20 cellular contexts compared by ENCODE assay signal in genomic region chr17:56514264-56514663, GRCh38.
DNase-seq lines count a peak whose midpoint lies in the region; ATAC-seq, FAIRE-seq and TF ChIP-seq lines count a peak whose summit lies in the region.
"Had no signal": no experiment of that assay in that cellular context is flagged by ENCODE, and none has a peak within 500 bp of the region (broad histone marks: within the 10 kb centered on the region; RNA-seq: fewer than 3 reads in every experiment).

No MANE protein-coding gene starts in this region.

- H3K4me3 Mint-ChIP-seq in activated CD4-positive, alpha-beta memory T cell treated with anti-CD3 and anti-CD28 coated beads for 36 hours: no peak overlapping the region
- H3K4me3 Mint-ChIP-seq: B cell; CD4-positive, CD25-positive, alpha-beta regulatory T cell; CD8-positive, alpha-beta T cell had no signal

- no peaks in the 10 kb centered on the region for H3K9me1 ChIP-seq in IMR-90 (ENCODE audit: insufficient read depth, low read length)

- H2BK15ac ChIP-seq in IMR-90 (ENCODE audit: low read depth, low read length): no peak overlapping the region

- H2BK5ac ChIP-seq in IMR-90 (ENCODE audit: low read depth, low read length, poor library complexity, severe bottlenecking): no peak overlapping the region

- H3K36me3 Mint-ChIP-seq in activated CD4-positive, alpha-beta memory T cell treated with anti-CD3 and anti-CD28 coated beads for 36 hours: no peaks in the 10 kb centered on the region
- H3K36me3 Mint-ChIP-seq: CD4-positive, CD25-positive, alpha-beta regulatory T cell; CD8-positive, alpha-beta T cell had no signal

- in situ Hi-C loops in IMR-90 (cut with MboI; ENCODE audit: low sequenced_read_pairs): no loop called here

- H3K14ac ChIP-seq in IMR-90 (replicated peaks; ENCODE audit: low read depth, low read length): no peak overlapping the region

- no peak overlapping the region for H3K9ac ChIP-seq in IMR-90 (ENCODE audit: low read depth, low read length)
- H3K9ac ChIP-seq: BLaER1, GM23248 had no signal

- H3K56ac ChIP-seq in IMR-90 (ENCODE audit: extremely low read depth, insufficient read depth, low read length): no peak overlapping the region

- H3K27me3 Mint-ChIP-seq in activated CD4-positive, alpha-beta memory T cell treated with anti-CD3 and anti-CD28 coated beads for 36 hours: peaks cover 8% of the 10 kb centered on the region

- POLR2A ChIA-PET in A549 (lab: Yijun Ruan, JAX) (no interaction called here), IMR-90 (lab: Charles Lee; ENCODE audit: unreplicated experiment) (no interaction called here)
- POLR2A ChIA-PET in activated CD4-positive, alpha-beta memory T cell treated with anti-CD3 and anti-CD28 coated beads for 36 hours (lab: Charles Lee): no interaction called here

- H3K27ac Mint-ChIP-seq in activated CD4-positive, alpha-beta memory T cell treated with anti-CD3 and anti-CD28 coated beads for 36 hours: no peak overlapping the region
- H3K27ac Mint-ChIP-seq: B cell; CD4-positive, CD25-positive, alpha-beta regulatory T cell; CD8-positive, alpha-beta T cell had no signal

- no peak overlapping the region for H3K18ac ChIP-seq in IMR-90 (ENCODE audit: low read depth, low read length)

- no peak for ATAC-seq in A549
- no peak for ATAC-seq in IMR-90 (ENCODE audit: low read depth)
- no peak for ATAC-seq in sciatic nerve
- ATAC-seq: CD8-positive, alpha-beta T cell had no signal

- H3K23ac ChIP-seq in IMR-90 (ENCODE audit: low read depth, low read length): no peak overlapping the region

- H4K20me1 ChIP-seq in IMR-90 (ENCODE audit: insufficient read depth, low read length): no peaks in the 10 kb centered on the region
- H4K20me1 ChIP-seq: BLaER1 had no signal

- dilution Hi-C loops in IMR-90 (cut with HindIII; ENCODE audit: low sequenced_read_pairs, unreplicated experiment): no loop called here

- H3K4me2 ChIP-seq in A549: no peak overlapping the region
- no peak overlapping the region for H3K4me2 ChIP-seq in IMR-90 (ENCODE audit: low read depth, low read length)
- H3K4me2 ChIP-seq: BLaER1 had no signal

- H3K4me3 ChIP-seq in A549 (no peak overlapping the region), IMR-90 (ENCODE audit: insufficient read depth, low read depth, low read length) (no peak overlapping the region)
- H3K4me3 ChIP-seq: BLaER1, GM23248 had no signal

- TF ChIP-seq POLR2A in A549 (IDR thresholded peaks at IDR 0.05; ENCODE audit: low read length) (no peak), IMR-90 (IDR thresholded peaks at IDR 0.05; ENCODE audit: low read depth, low read length) (no peak)

- H2AK9ac ChIP-seq in IMR-90 (replicated peaks; ENCODE audit: low read depth, low read length, poor library complexity): no peak overlapping the region

- no peak overlapping the region for H4K8ac ChIP-seq in IMR-90 (ENCODE audit: low read depth in 2 of 2, low read length in 2 of 2)

- H3K27me3 ChIP-seq in IMR-90 (ENCODE audit: control insufficient read depth, insufficient read depth, low read length): peaks cover 2% of the 10 kb centered on the region; the same call in 1 of the 2 replicates
- H3K27me3 ChIP-seq: BLaER1 had no signal

- no peak overlapping the region for H2BK20ac ChIP-seq in IMR-90 (ENCODE audit: low read depth, low read length)

- H3K9me3 Mint-ChIP-seq in activated CD4-positive, alpha-beta memory T cell treated with anti-CD3 and anti-CD28 coated beads for 36 hours: no peaks in the 10 kb centered on the region
- H3K9me3 Mint-ChIP-seq: CD4-positive, CD25-positive, alpha-beta regulatory T cell; CD8-positive, alpha-beta T cell had no signal

- no peak overlapping the region for H3K4ac ChIP-seq in IMR-90 (ENCODE audit: low read depth, low read length)

- no TSS peak for BruUV-seq in IMR-90 (replicated peaks; lab: Mats Ljungman, UMichigan)

- TF ChIP-seq RAD21 in A549 (conservative IDR thresholded peaks at IDR 0.05 in 1 of 2, IDR thresholded peaks at IDR 0.05 in 1 of 2) (no peak), IMR-90 (IDR thresholded peaks at IDR 0.05; ENCODE audit: low read length) (no peak)

- DNase-seq in A549 (ENCODE audit: low read depth in 1 of 2, low spot score in 1 of 2) (no peak), DMS79 (lab: John Stamatoyannopoulos, UW) (peak; percentile 16), IMR-90 (no peak), sciatic nerve (ENCODE audit: low spot score) (no peak), SIG-M5 treated with dmso at 0.1 percent for 504 hours (lab: John Stamatoyannopoulos, UW; ENCODE audit: unreplicated experiment) (no peak)
- no peak for DNase-seq in activated CD4-positive, alpha-beta memory T cell treated with anti-CD3 and anti-CD28 coated beads for 36 hours
- DNase-seq: Caco-2; CD4-positive, CD25-positive, alpha-beta regulatory T cell; CD8-positive, alpha-beta T cell; DMS153; GF-D8; GM23248; H7; HCEC 1CT had no signal

- H4K91ac ChIP-seq in IMR-90 (ENCODE audit: insufficient read depth, low read depth, low read length): no peak overlapping the region

- H3K4me1 ChIP-seq in A549: no peaks in the 10 kb centered on the region
- H3K4me1 ChIP-seq in IMR-90 (ENCODE audit: control insufficient read depth, insufficient read depth, low read length): no peaks in the 10 kb centered on the region
- H3K4me1 ChIP-seq: BLaER1, Caco-2 had no signal

- H3K27ac ChIP-seq in A549 (no peak overlapping the region), IMR-90 (ENCODE audit: insufficient read depth, low read length) (no peak overlapping the region)
- H3K27ac ChIP-seq: BLaER1, C4-2B, GM23248 had no signal

- H3K36me3 ChIP-seq in IMR-90 (ENCODE audit: control insufficient read depth, insufficient read depth, low read length): no peaks in the 10 kb centered on the region
- H3K36me3 ChIP-seq: BLaER1 had no signal

- no peak for TF ChIP-seq CTCF in A549 (IDR thresholded peaks at IDR 0.05)
- no peak for TF ChIP-seq CTCF in IMR-90 (conservative IDR thresholded peaks at IDR 0.05; ENCODE audit: low read depth, low read length)

- 25% methylated on average over 2 of the region's 2 CpGs for WGBS in A549 (ENCODE audit: missing lambda C conversion rate)
- no CpG with 5 or more reads among the region's 2 CpGs for WGBS in IMR-90 (ENCODE audit: extremely low coverage in 2 of 2, insufficient read length in 1 of 2), 2 experiments

- no peak overlapping the region for H2AFZ ChIP-seq in IMR-90 (replicated peaks; ENCODE audit: low read length, poor library complexity)
- H2AFZ ChIP-seq: GM23248 had no signal

- no peak for TF ChIP-seq EP300 in A549 (IDR thresholded peaks at IDR 0.05)

- no peak overlapping the region for H2AK5ac ChIP-seq in IMR-90 (ENCODE audit: low read depth, low read length)

- intact Hi-C loops in IMR-90 (cut with micrococcal nuclease): no loop called here
- intact Hi-C loops in sciatic nerve (cut with DNase I): no loop called here
- intact Hi-C loops in activated CD4-positive, alpha-beta memory T cell treated with anti-CD3 and anti-CD28 coated beads for 36 hours (cut with micrococcal nuclease): no loop called here

- H3K9me3 ChIP-seq in A549: no peaks in the 10 kb centered on the region
- H3K9me3 ChIP-seq in IMR-90 (ENCODE audit: control insufficient read depth, insufficient read depth, low read length): no peaks in the 10 kb centered on the region
- H3K9me3 ChIP-seq: Caco-2 had no signal

- CTCF ChIA-PET in A549 (lab: Yijun Ruan, JAX): interaction anchor here (1.3 kb wide), 1 partner anchor 15 kb away, joined by 4 read pairs; no protein-coding TSS in a partner anchor
- CTCF ChIA-PET in IMR-90 (lab: Yijun Ruan, JAX): interaction anchor here (1.2 kb wide), 1 partner anchor 202 kb away, joined by 4 read pairs; no protein-coding TSS in a partner anchor
- CTCF ChIA-PET in activated CD4-positive, alpha-beta memory T cell treated with anti-CD3 and anti-CD28 coated beads for 36 hours (lab: Charles Lee): interaction anchor here (0.5 kb wide), 1 partner anchor 463 kb away, joined by 3 read pairs; the partner anchor contains the start of gene SCPEP1

- no peaks in the 10 kb centered on the region for H3K79me1 ChIP-seq in IMR-90 (ENCODE audit: low read depth in 1 of 2, low read length in 2 of 2)

- H4K5ac ChIP-seq in IMR-90 (ENCODE audit: low read depth, low read length): no peak overlapping the region

- H2BK120ac ChIP-seq in IMR-90 (ENCODE audit: low read depth, low read length): no peak overlapping the region

- no peak for FAIRE-seq in A549 (lab: Jason Lieb, UNC)
- FAIRE-seq: GM12891, GM18507, H1 had no signal

- no peaks in the 10 kb centered on the region for H3K4me1 Mint-ChIP-seq in activated CD4-positive, alpha-beta memory T cell treated with anti-CD3 and anti-CD28 coated beads for 36 hours (ENCODE audit: low read depth)
- H3K4me1 Mint-ChIP-seq: B cell; CD4-positive, CD25-positive, alpha-beta regulatory T cell had no signal

TF ChIP-seq in A549, 52 proteins besides CTCF, POLR2A, EP300 and RAD21:
- TF ChIP-seq ZSCAN20 (CRISPR knock-in tag; IDR thresholded peaks at IDR 0.05) (no peak), NFE2L2 (conservative IDR thresholded peaks at IDR 0.05; ENCODE audit: low read length) (peak; percentile 62), MAFK (IDR thresholded peaks at IDR 0.05; ENCODE audit: partially characterized antibody) (peak; percentile 8), EHMT2 (IDR thresholded peaks at IDR 0.05; ENCODE audit: low read depth) (no peak)
TF ChIP-seq in A549: peak in this region for 2.

TF ChIP-seq in IMR-90, 13 proteins besides CTCF, POLR2A, EP300 and RAD21:
- TF ChIP-seq NFE2L2 (IDR thresholded peaks at IDR 0.05; ENCODE audit: low read depth, low read length) (peak; percentile 22; the same call in 1 of the 2 replicates), MAZ (IDR thresholded peaks at IDR 0.05; ENCODE audit: borderline replicate concordance, low read depth, low read length) (no peak)
